ENCODE assay signal across 26 cellular contexts in the genomic region with DNA sequence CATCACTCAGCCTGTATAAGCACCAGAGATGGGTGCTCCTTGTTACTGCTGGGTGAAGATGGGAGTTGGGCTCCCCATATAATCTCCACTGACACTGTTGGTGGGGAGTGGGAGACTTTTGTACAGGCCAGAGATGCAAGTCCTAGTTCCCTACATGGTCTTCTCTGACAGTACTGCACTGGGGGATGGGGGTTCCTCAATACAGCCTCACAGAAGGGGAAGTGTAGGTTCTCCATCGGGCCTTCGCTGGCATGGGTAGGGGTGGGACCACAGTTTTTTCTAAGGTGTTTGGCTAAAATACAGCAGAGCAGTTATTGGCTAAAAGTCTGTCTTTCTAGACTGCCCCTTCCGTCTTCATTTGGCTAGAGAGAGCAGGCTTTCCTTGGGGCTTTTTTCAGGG.
"Had no signal": no experiment of that assay in that cellular context is flagged by ENCODE, and none has a peak within 500 bp of the region (broad histone marks: within the 10 kb centered on the region; RNA-seq: fewer than 3 reads in every experiment).

No MANE protein-coding gene starts in this region.

- ATAC-seq: activated CD4-positive, alpha-beta T cell treated with anti-CD3 and anti-CD28 coated beads for 36 hours; left cardiac atrium; left ventricle myocardium superior; mucosa of descending colon; pancreas; sciatic nerve; stimulated activated naive CD8-positive, alpha-beta T cell treated with anti-CD3 and anti-CD28 coated beads, Interleukin-15, Interleukin-2, amounts not matched to agents 100 U/mL and 50 U/mL, for 24 hours had no signal

- H3K27ac ChIP-seq: ascending aorta, cardiac muscle cell, colonic mucosa, epithelial cell of prostate, pancreas, prostate gland, skin epidermis, testis, transverse colon had no signal

- DNase-seq: activated CD4-positive, alpha-beta T cell treated with anti-CD3 and anti-CD28 coated beads for 36 hours; activated CD4-positive, alpha-beta T cell treated with anti-CD3 and anti-CD28 coated beads, Interleukin-2, amount 50 U/mL, for 4 hours; activated CD4-positive, CD25-positive, alpha-beta regulatory T cell; activated effector memory CD4-positive, alpha-beta T cell treated with anti-CD3 and anti-CD28 coated beads, Interleukin-2, amount 50 U/mL, for 16 hours; activated naive CD4-positive, alpha-beta T cell treated with anti-CD3 and anti-CD28 coated beads for 36 hours; activated naive CD8-positive, alpha-beta T cell treated with anti-CD3 and anti-CD28 coated beads, Interleukin-2, amount 10 ng/mL, durations not matched to agents 7 days and 5 days; activated T-cell treated with anti-CD3 and anti-CD28 coated beads for 4 hours; cerebellar nuclear complex; colonic mucosa; effector CD8-positive, alpha-beta T cell; left cardiac atrium; left ventricle myocardium superior; mucosa of descending colon; pancreas; retina; stimulated activated CD4-positive, alpha-beta T cell treated with anti-CD3 and anti-CD28 coated beads, Interleukin-12 subunit alpha, Interleukin-12 subunit beta, amount 100 ng/mL, for 4 hours; stimulated activated CD4-positive, alpha-beta T cell treated with anti-CD3 and anti-CD28 coated beads, Interleukin-4, amount 100 ng/mL, for 1 hour; stimulated activated naive CD8-positive, alpha-beta T cell treated with anti-CD3 and anti-CD28 coated beads, Interleukin-15, Interleukin-2, amounts not matched to agents 100 U/mL and 50 U/mL, for 24 hours; testis; transverse colon had no signal

- H3K4me3 ChIP-seq: ascending aorta, cardiac muscle cell, colonic mucosa, mucosa of descending colon, pancreas, prostate gland, skin epidermis, testis, transverse colon had no signal

- H3K27me3 ChIP-seq: ascending aorta, cardiac muscle cell, colonic mucosa, pancreas, testis, transverse colon had no signal

- H3K9me3 ChIP-seq: colonic mucosa, pancreas, prostate gland, testis had no signal

- H3K4me1 ChIP-seq: ascending aorta, colonic mucosa, pancreas, prostate gland, testis had no signal

- H3K36me3 ChIP-seq: ascending aorta, cardiac muscle cell, colonic mucosa, pancreas, prostate gland, transverse colon had no signal
